ENCODE assay signal across 8 cellular contexts in the genomic region with DNA sequence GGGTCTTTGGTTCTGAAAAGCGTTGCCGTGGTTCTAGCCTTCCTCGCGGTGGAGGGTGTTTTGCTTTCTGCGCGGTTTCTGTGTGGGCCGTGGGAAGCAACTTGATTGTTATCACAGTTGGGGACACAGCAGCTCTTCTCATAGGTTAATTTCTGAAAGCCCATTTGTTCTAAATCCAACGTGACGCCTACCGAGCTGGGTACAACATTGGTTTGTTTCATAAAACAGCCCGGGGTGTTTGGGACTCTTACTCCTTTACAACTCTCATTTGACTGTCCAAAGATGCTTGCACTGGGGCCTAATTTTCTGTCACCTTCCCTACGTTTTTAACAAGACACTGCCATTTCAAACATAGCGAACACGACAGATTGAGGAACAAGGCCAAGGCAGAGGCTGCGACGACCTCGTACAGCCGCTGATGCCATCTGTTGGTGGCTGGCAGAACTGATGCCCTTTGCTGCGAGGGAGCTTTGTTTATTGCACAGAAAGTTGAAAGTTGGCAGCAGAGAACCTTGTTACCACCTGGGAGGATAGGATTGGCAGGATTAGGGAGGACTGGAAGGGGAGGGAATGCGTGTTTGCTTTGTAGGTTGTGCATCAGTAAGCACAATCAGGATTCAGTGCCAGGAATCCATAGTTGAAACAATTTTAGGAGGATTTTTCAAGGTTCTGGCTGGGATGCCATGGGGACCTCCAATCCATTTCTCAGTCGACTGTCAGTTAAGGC.
DNase-seq lines count a peak whose midpoint lies in the region; ATAC-seq lines count a peak whose summit lies in the region.

No MANE protein-coding gene starts in this region.

- peak overlapping the region; percentile 69 for H3K27ac ChIP-seq in caudate nucleus (ENCODE audit: low read depth, low read length)

- DNase-seq in DMS153 (lab: John Stamatoyannopoulos, UW) = peak; percentile 84
- peak; percentile 52 for DNase-seq in NCI-H345 treated with DMSO at 0.1 percent for 48 hours (lab: John Stamatoyannopoulos, UW; ENCODE audit: unreplicated experiment)
- peak; percentile 79 for DNase-seq in activated CD4-positive, CD25-positive, alpha-beta regulatory T cell treated with anti-CD3 and anti-CD28 coated beads, Interleukin-2, amount 50 U/mL, for 72 hours
- peak in 58 of 61 donors; percentile 18 to 92 (median 64) for DNase-seq in caudate nucleus (lab: John Stamatoyannopoulos, UW)
- peak; percentile 64 for DNase-seq in kidney glomerular epithelial cell (lab: John Stamatoyannopoulos, UW)
- DNase-seq in stimulated activated CD4-positive, alpha-beta T cell treated with anti-CD3 and anti-CD28 coated beads, Interleukin-1b, Interleukin-23, amount 100 ng/mL, for 48 hours = peak; percentile 84

- ATAC-seq in HG02970 (IDR thresholded peaks at IDR 0.05; ENCODE audit: low FRiP score, unreplicated experiment) = peak; percentile 78
- ATAC-seq in GM18858 (IDR thresholded peaks at IDR 0.05; ENCODE audit: unreplicated experiment) = no peak
